In genomic region chr3:16378415-16378814, GRCh38 we compare ENCODE assay signal across 14 cellular contexts.
DNase-seq lines count a peak whose midpoint lies in the region; ATAC-seq, FAIRE-seq and TF ChIP-seq lines count a peak whose summit lies in the region.
"Had no signal": no experiment of that assay in that cellular context is flagged by ENCODE, and none has a peak within 500 bp of the region (broad histone marks: within the 10 kb centered on the region; RNA-seq: fewer than 3 reads in every experiment).

No MANE protein-coding gene starts in this region.

- CTCF ChIA-PET in naive thymus-derived CD4-positive, alpha-beta T cell (lab: Charles Lee): interaction anchor here (0.6 to 0.9 kb wide), 3 partner anchors 16 to 66 kb away, joined by 3 to 4 read pairs (median 3); no protein-coding TSS in a partner anchor

- TF ChIP-seq POLR2A in GM12892 (IDR thresholded peaks at IDR 0.05; ENCODE audit: low read depth, low read length): no peak

- peaks cover 0 to 18% (median 3%) of the 10 kb centered on the region in 11 donors for H3K9me3 Mint-ChIP-seq in naive thymus-derived CD4-positive, alpha-beta T cell

- H3K4me3 ChIP-seq in naive thymus-derived CD4-positive, alpha-beta T cell (ENCODE audit: low read length): no peak overlapping the region
- H3K4me3 ChIP-seq: cardiac muscle cell, K562 had no signal

- H3K4me1 Mint-ChIP-seq in T-helper 17 cell: peaks cover 44% of the 10 kb centered on the region
- H3K4me1 Mint-ChIP-seq in naive thymus-derived CD4-positive, alpha-beta T cell: peaks cover 54 to 98% (median 89%) of the 10 kb centered on the region in 7 donors

- H3K36me3 ChIP-seq in naive thymus-derived CD4-positive, alpha-beta T cell (ENCODE audit: control insufficient read depth in 2 of 3, insufficient read depth in 3 of 3, low read length in 3 of 3): no peaks in the 10 kb centered on the region
- H3K36me3 ChIP-seq: cardiac muscle cell had no signal

- peak overlapping the region; percentile 86 for H3K27ac Mint-ChIP-seq in T-helper 17 cell
- peak overlapping the region; percentile 84 to 98 (median 92) for H3K27ac Mint-ChIP-seq in naive thymus-derived CD4-positive, alpha-beta T cell

- H3K4me3 Mint-ChIP-seq in T-helper 17 cell: no peak overlapping the region
- peak overlapping the region; percentile 57 to 85 (median 76) for H3K4me3 Mint-ChIP-seq in naive thymus-derived CD4-positive, alpha-beta T cell

- intact Hi-C loops in naive thymus-derived CD4-positive, alpha-beta T cell (cut with micrococcal nuclease): loop anchor here (5.0 to 10.0 kb wide), 3 partner anchors 89 to 774 kb away; partner anchors contain the start of genes BTD (in 1 of the 2) and HACL1 (in 1 of the 2)

- FAIRE-seq in GM12892 (lab: Jason Lieb, UNC): no peak
- FAIRE-seq: A204.1, K562 had no signal

- H3K27ac ChIP-seq in naive thymus-derived CD4-positive, alpha-beta T cell (ENCODE audit: low read depth, low read length): peak overlapping the region; percentile 60
- H3K27ac ChIP-seq: cardiac muscle cell, epithelial cell of prostate had no signal

- H3K36me3 Mint-ChIP-seq in T-helper 17 cell (ENCODE audit: low read depth): peaks cover 2% of the 10 kb centered on the region
- peaks cover 0 to 76% (median 28%) of the 10 kb centered on the region in 5 donors for H3K36me3 Mint-ChIP-seq in naive thymus-derived CD4-positive, alpha-beta T cell

- no peak for DNase-seq in activated CD4-positive, CD25-positive, alpha-beta regulatory T cell (lab: John Stamatoyannopoulos, UW)
- DNase-seq in T-helper 17 cell: no peak
- DNase-seq in naive thymus-derived CD4-positive, alpha-beta T cell: no peak
- no peak for DNase-seq in GM12892 (ENCODE audit: insufficient read length)
- DNase-seq in GM19238 (ENCODE audit: insufficient read length, low spot score): no peak
- DNase-seq: DMS153, NCI-H2081 had no signal

- peak; percentile 2 for ATAC-seq in activated CD4-positive, CD25-positive, alpha-beta regulatory T cell treated with anti-CD3 and anti-CD28 coated beads, Interleukin-2, amount 50 U/mL, for 24 hours
- ATAC-seq in HG02623 (IDR thresholded peaks at IDR 0.05; ENCODE audit: unreplicated experiment): peak; percentile 3
- ATAC-seq in T-helper 17 cell: no peak
- ATAC-seq in naive thymus-derived CD4-positive, alpha-beta T cell: no peak
- ATAC-seq in HG03342 (IDR thresholded peaks at IDR 0.05; ENCODE audit: unreplicated experiment): no peak

- POLR2A ChIA-PET in naive thymus-derived CD4-positive, alpha-beta T cell (lab: Charles Lee): interaction anchor here (0.6 to 2.8 kb wide), 5 partner anchors 9 to 92 kb away, joined by 3 to 10 read pairs (median 3); no protein-coding TSS in a partner anchor

- H3K4me1 ChIP-seq in naive thymus-derived CD4-positive, alpha-beta T cell (ENCODE audit: control insufficient read depth in 2 of 2, insufficient read depth in 2 of 2, low read length in 2 of 2): peaks cover 28 to 63% of the 10 kb centered on the region in 2 donors

- no peaks in the 10 kb centered on the region for H3K27me3 Mint-ChIP-seq in T-helper 17 cell
- H3K27me3 Mint-ChIP-seq in naive thymus-derived CD4-positive, alpha-beta T cell: no peaks in the 10 kb centered on the region

- peaks cover 2% of the 10 kb centered on the region for H3K9me3 ChIP-seq in T-helper 17 cell (ENCODE audit: control insufficient read depth, low read length, poor library complexity, severe bottlenecking)
- H3K9me3 ChIP-seq in naive thymus-derived CD4-positive, alpha-beta T cell (ENCODE audit: control insufficient read depth in 2 of 3, low read length in 3 of 3): no peaks in the 10 kb centered on the region

- H3K27me3 ChIP-seq in naive thymus-derived CD4-positive, alpha-beta T cell (ENCODE audit: control insufficient read depth in 2 of 2, insufficient read depth in 2 of 2, low read length in 2 of 2): no peaks in the 10 kb centered on the region
- H3K27me3 ChIP-seq: cardiac muscle cell had no signal

Comparison
In these comparisons a context has a peak if more than half of its experiments do, and no peak if none do; other contexts are left out.
1. ATAC-seq: peak in activated CD4-positive, CD25-positive, alpha-beta regulatory T cell treated with anti-CD3 and anti-CD28 coated beads, Interleukin-2, amount 50 U/mL, for 24 hours (2 of 2) and HG02623 (single experiment); none in T-helper 17 cell (single experiment), naive thymus-derived CD4-positive, alpha-beta T cell (single experiment) and HG03342 (single experiment).